ENCODE assay signal across 8 cellular contexts in genomic region chr13:28137556-28137955, GRCh38. TPM values are rescaled to one million over a fixed set of nuclear protein-coding genes. Genes with fewer than 3 reads are reported as not detected.
A peak's percentile ranks its signal among the peaks of the same experiment; 100 is the strongest.
DNase-seq lines count a peak whose midpoint lies in the region; ATAC-seq and TF ChIP-seq lines count a peak whose summit lies in the region.

No MANE protein-coding gene starts in this region.

- peak; percentile 0 for ATAC-seq in HG03457 (IDR thresholded peaks at IDR 0.05; ENCODE audit: unreplicated experiment)
- ATAC-seq in activated CD8-positive, alpha-beta T cell treated with anti-CD3 and anti-CD28 coated beads, Interleukin-2, amount 10 ng/mL, durations not matched to agents 7 days and 5 days, result no peak
- no peak for ATAC-seq in sciatic nerve
- no peak for ATAC-seq in GM21360 (IDR thresholded peaks at IDR 0.05; ENCODE audit: unreplicated experiment)

- H3K27me3 ChIP-seq in iPS DF 6.9 (ENCODE audit: control insufficient read depth, insufficient read depth, low read length) (no peaks in the 10 kb centered on the region), spleen (replicated peaks in 1 of 7) (no peaks in the 10 kb centered on the region)

- H3K9me3 Mint-ChIP-seq in activated CD4-positive, alpha-beta T cell treated with anti-CD3 and anti-CD28 coated beads, Interleukin-2, amount 10 ng/mL, durations not matched to agents 7 days and 5 days, result no peaks in the 10 kb centered on the region
- H3K9me3 Mint-ChIP-seq in activated CD8-positive, alpha-beta T cell treated with anti-CD3 and anti-CD28 coated beads, Interleukin-2, amount 10 ng/mL, durations not matched to agents 7 days and 5 days (ENCODE audit: insufficient read depth), result no peaks in the 10 kb centered on the region

- TF ChIP-seq POLR2A in spleen (IDR thresholded peaks at IDR 0.05), result no peak

- no peaks in the 10 kb centered on the region for H3K9me3 ChIP-seq in iPS DF 6.9 (ENCODE audit: control insufficient read depth, insufficient read depth, low read length)
- no peaks in the 10 kb centered on the region for H3K9me3 ChIP-seq in spleen

- CTCF ChIA-PET in activated CD4-positive, alpha-beta T cell treated with anti-CD3 and anti-CD28 coated beads, Interleukin-2, amount 10 ng/mL, durations not matched to agents 7 days and 5 days (lab: Charles Lee), result interaction anchor here (0.6 to 0.7 kb wide), 2 partner anchors 44 to 279 kb away, joined by 3 to 6 read pairs; no protein-coding TSS in a partner anchor
- CTCF ChIA-PET in activated CD8-positive, alpha-beta T cell treated with anti-CD3 and anti-CD28 coated beads, Interleukin-2, amount 10 ng/mL, durations not matched to agents 7 days and 5 days (lab: Charles Lee), result no interaction called here

- no peak for DNase-seq in activated CD4-positive, alpha-beta T cell treated with anti-CD3 and anti-CD28 coated beads, Interleukin-2, amount 10 ng/mL, durations not matched to agents 7 days and 5 days
- no peak for DNase-seq in activated CD4-positive, alpha-beta T cell treated with anti-CD3 and anti-CD28 coated beads, Interleukin-2, amount 50 U/mL, for 48 hours
- DNase-seq in activated CD8-positive, alpha-beta T cell treated with anti-CD3 and anti-CD28 coated beads, Interleukin-2, amount 10 ng/mL, durations not matched to agents 7 days and 5 days, result no peak
- DNase-seq in iPS DF 6.9 (ENCODE audit: low read depth, low spot score) (no peak), spleen (no peak), sciatic nerve (ENCODE audit: low spot score) (no peak)

- H3K36me3 ChIP-seq in iPS DF 6.9 (ENCODE audit: control insufficient read depth, insufficient read depth, low read length) (no peaks in the 10 kb centered on the region), spleen (no peaks in the 10 kb centered on the region)

- no peak overlapping the region for H3K27ac ChIP-seq in iPS DF 6.9 (ENCODE audit: low read length)
- peak overlapping the region; percentile 94 to 100 (median 99) for H3K27ac ChIP-seq in spleen

- intact Hi-C loops in spleen (cut with DNase I; ENCODE audit: low total_unique reads) (no loop called here), sciatic nerve (cut with DNase I) (no loop called here)

- no peak for TF ChIP-seq CTCF in spleen (IDR thresholded peaks at IDR 0.05 in 8 of 11, conservative IDR thresholded peaks at IDR 0.05 in 3 of 11)

- H3K4me1 Mint-ChIP-seq in activated CD4-positive, alpha-beta T cell treated with anti-CD3 and anti-CD28 coated beads, Interleukin-2, amount 10 ng/mL, durations not matched to agents 7 days and 5 days, result peaks cover 42% of the 10 kb centered on the region
- H3K4me1 Mint-ChIP-seq in activated CD8-positive, alpha-beta T cell treated with anti-CD3 and anti-CD28 coated beads, Interleukin-2, amount 10 ng/mL, durations not matched to agents 7 days and 5 days (ENCODE audit: low read depth), result peaks cover 37% of the 10 kb centered on the region

- no peaks in the 10 kb centered on the region for H3K27me3 Mint-ChIP-seq in activated CD4-positive, alpha-beta T cell treated with anti-CD3 and anti-CD28 coated beads, Interleukin-2, amount 10 ng/mL, durations not matched to agents 7 days and 5 days
- no peaks in the 10 kb centered on the region for H3K27me3 Mint-ChIP-seq in activated CD8-positive, alpha-beta T cell treated with anti-CD3 and anti-CD28 coated beads, Interleukin-2, amount 10 ng/mL, durations not matched to agents 7 days and 5 days (ENCODE audit: low read depth)

- H3K27ac Mint-ChIP-seq in activated CD4-positive, alpha-beta T cell treated with anti-CD3 and anti-CD28 coated beads, Interleukin-2, amount 10 ng/mL, durations not matched to agents 7 days and 5 days, result peak overlapping the region; percentile 99
- peak overlapping the region; percentile 98 for H3K27ac Mint-ChIP-seq in activated CD8-positive, alpha-beta T cell treated with anti-CD3 and anti-CD28 coated beads, Interleukin-2, amount 10 ng/mL, durations not matched to agents 7 days and 5 days

- H3K4me3 ChIP-seq in iPS DF 6.9 (ENCODE audit: low read length) (peak overlapping the region; percentile 73; the same call in 1 of the 2 replicates), spleen (peak overlapping the region; percentile 69 to 99 (median 97))

- no CpG with 5 or more reads among the region's 11 CpGs for WGBS in iPS DF 6.9 (ENCODE audit: insufficient coverage, insufficient read length)
- 0 to 1% (median 0%) methylated on average over 11 of the region's 11 CpGs for WGBS in spleen, 5 donors

- H3K36me3 Mint-ChIP-seq in activated CD4-positive, alpha-beta T cell treated with anti-CD3 and anti-CD28 coated beads, Interleukin-2, amount 10 ng/mL, durations not matched to agents 7 days and 5 days (ENCODE audit: low read depth), result peaks cover 12% of the 10 kb centered on the region
- H3K36me3 Mint-ChIP-seq in activated CD8-positive, alpha-beta T cell treated with anti-CD3 and anti-CD28 coated beads, Interleukin-2, amount 10 ng/mL, durations not matched to agents 7 days and 5 days (ENCODE audit: low read depth), result peaks cover 12% of the 10 kb centered on the region

- H3K4me3 Mint-ChIP-seq in activated CD4-positive, alpha-beta T cell treated with anti-CD3 and anti-CD28 coated beads, Interleukin-2, amount 10 ng/mL, durations not matched to agents 7 days and 5 days, result peak overlapping the region; percentile 93
- H3K4me3 Mint-ChIP-seq in activated CD8-positive, alpha-beta T cell treated with anti-CD3 and anti-CD28 coated beads, Interleukin-2, amount 10 ng/mL, durations not matched to agents 7 days and 5 days, result peak overlapping the region; percentile 97

- POLR2A ChIA-PET in activated CD4-positive, alpha-beta T cell treated with anti-CD3 and anti-CD28 coated beads, Interleukin-2, amount 10 ng/mL, durations not matched to agents 7 days and 5 days (lab: Charles Lee), result no interaction called here
- POLR2A ChIA-PET in activated CD8-positive, alpha-beta T cell treated with anti-CD3 and anti-CD28 coated beads, Interleukin-2, amount 10 ng/mL, durations not matched to agents 7 days and 5 days (lab: Charles Lee), result interaction anchor here (0.6 to 1.6 kb wide), 5 partner anchors 39 to 1094 kb away, joined by 3 to 8 read pairs (median 4); partner anchors contain the start of gene POMP

- H3K4me1 ChIP-seq in iPS DF 6.9 (ENCODE audit: control insufficient read depth, insufficient read depth, low read length) (no peaks in the 10 kb centered on the region), spleen (peaks cover 25 to 52% (median 45%) of the 10 kb centered on the region in 6 donors)

RNA-seq across cellular contexts. Expression of gene PAN3, which starts 0.8 kb away (rescaled TPM):
- 10 to 100 TPM; 46.1 to 47.1 TPM for total RNA-seq in activated CD4-positive, alpha-beta T cell treated with anti-CD3 and anti-CD28 coated beads, Interleukin-2, amount 10 ng/mL, durations not matched to agents 7 days and 5 days
- total RNA-seq in activated CD8-positive, alpha-beta T cell treated with anti-CD3 and anti-CD28 coated beads, Interleukin-2, amount 10 ng/mL, durations not matched to agents 7 days and 5 days, result 10 to 100 TPM; 40.2 to 42.2 TPM
- total RNA-seq in spleen (10 to 100 TPM; 56.5 to 85.8 (median 78.0) TPM), sciatic nerve (54.0 TPM)
- polyA plus RNA-seq in spleen, result 10 to 100 TPM; 18.4 to 30.2 (median 23.5) TPM

RNA-seq across cellular contexts. Expression of gene FLT3, which starts 37.2 kb away (rescaled TPM):
- not detected for total RNA-seq in activated CD4-positive, alpha-beta T cell treated with anti-CD3 and anti-CD28 coated beads, Interleukin-2, amount 10 ng/mL, durations not matched to agents 7 days and 5 days
- not detected for total RNA-seq in activated CD8-positive, alpha-beta T cell treated with anti-CD3 and anti-CD28 coated beads, Interleukin-2, amount 10 ng/mL, durations not matched to agents 7 days and 5 days
- total RNA-seq in spleen, result 10 to 100 TPM in 1 of 7 donors, 1 to 10 TPM in 6; 2.4 to 10.1 (median 6.0) TPM
- 1 to 10 TPM; 1.0 to 2.1 (median 1.9) TPM for polyA plus RNA-seq in spleen
- total RNA-seq in sciatic nerve, result 0.22 TPM
